In the genomic region with DNA sequence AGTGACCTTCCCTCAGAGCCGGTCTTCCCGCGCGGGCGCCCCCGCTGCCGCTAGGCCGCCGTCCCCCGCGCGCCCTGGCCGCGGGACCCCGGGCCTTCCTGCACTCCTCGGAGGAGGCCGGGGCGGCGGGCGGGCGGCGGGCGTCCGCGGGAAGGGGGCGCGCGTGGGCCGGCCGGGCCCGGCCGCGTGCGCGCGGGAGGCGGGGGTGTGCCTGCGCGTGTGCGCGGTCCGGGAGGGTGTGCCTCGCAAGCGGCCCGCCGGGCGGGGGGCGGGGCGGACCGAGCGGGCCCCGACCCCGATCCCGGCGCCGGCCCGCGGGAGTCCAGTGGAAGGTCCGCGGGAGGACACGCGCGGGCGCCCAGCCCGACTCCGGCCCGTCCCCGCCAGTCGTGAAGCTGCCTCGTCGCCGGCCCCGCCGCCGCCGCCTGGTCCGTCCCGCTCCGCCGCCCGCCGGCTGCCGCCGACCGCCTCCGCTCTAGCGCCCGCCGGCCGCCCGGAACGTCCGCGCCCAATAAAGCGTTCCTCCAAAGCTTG, we compare ENCODE assay signal across 8 cellular contexts. TPM values are rescaled to one million over a fixed set of nuclear protein-coding genes. Genes with fewer than 3 reads are reported as not detected.
DNase-seq lines count a peak whose midpoint lies in the region; ATAC-seq, FAIRE-seq and TF ChIP-seq lines count a peak whose summit lies in the region.

No MANE protein-coding gene starts in this region.

- peaks cover 39% of the 10 kb centered on the region for H4K20me1 ChIP-seq in GM23338 (replicated peaks; ENCODE audit: insufficient read depth)
- peaks cover 37% of the 10 kb centered on the region for H4K20me1 ChIP-seq in Loucy (ENCODE audit: insufficient read depth, low read length, poor library complexity, severe bottlenecking)
- H4K20me1 ChIP-seq in neural progenitor cell (ENCODE audit: low read depth): peaks cover 48% of the 10 kb centered on the region

- H3K4me1 Mint-ChIP-seq in GM23338 (peaks cover 31% of the 10 kb centered on the region), neural progenitor cell (peaks cover 44% of the 10 kb centered on the region)
- H3K4me1 Mint-ChIP-seq in activated T-cell treated with anti-CD3 and anti-CD28 coated beads, Interleukin-2, amount 50 U/mL, for 72 hours (ENCODE audit: low read depth): peaks cover 50% of the 10 kb centered on the region

- H3K4me3 Mint-ChIP-seq in GM23338: peak overlapping the region; percentile 96
- H3K4me3 Mint-ChIP-seq in activated T-cell treated with anti-CD3 and anti-CD28 coated beads, Interleukin-2, amount 50 U/mL, for 72 hours: peak overlapping the region; percentile 93 to 99
- H3K4me3 Mint-ChIP-seq in neural progenitor cell: peak overlapping the region; percentile 98

- H3K9me3 Mint-ChIP-seq in GM23338 (peaks cover 3% of the 10 kb centered on the region; the same call in 1 of the 3 replicates), neural progenitor cell (no peaks in the 10 kb centered on the region)
- H3K9me3 Mint-ChIP-seq in activated T-cell treated with anti-CD3 and anti-CD28 coated beads, Interleukin-2, amount 50 U/mL, for 72 hours: no peaks in the 10 kb centered on the region

- H3K27ac Mint-ChIP-seq in GM23338 (no peak overlapping the region; the same call in 1 of the 2 replicates), neural progenitor cell (no peak overlapping the region)
- H3K27ac Mint-ChIP-seq in activated T-cell treated with anti-CD3 and anti-CD28 coated beads, Interleukin-2, amount 50 U/mL, for 72 hours: peak overlapping the region; percentile 99

- peaks cover 9% of the 10 kb centered on the region; the same call in 2 of the 3 replicates for H3K36me3 Mint-ChIP-seq in GM23338 (ENCODE audit: low read depth)
- peaks cover 10 to 32% of the 10 kb centered on the region in 2 donors for H3K36me3 Mint-ChIP-seq in activated T-cell treated with anti-CD3 and anti-CD28 coated beads, Interleukin-2, amount 50 U/mL, for 72 hours (ENCODE audit: insufficient read depth in 2 of 2)
- peaks cover 44% of the 10 kb centered on the region for H3K36me3 Mint-ChIP-seq in neural progenitor cell

- H3K27ac ChIP-seq in GM23338 (ENCODE audit: low read depth) (no peak overlapping the region), neural progenitor cell (peak overlapping the region; percentile 94), vagina (peak overlapping the region; percentile 97)

- H3K27me3 ChIP-seq in GM23338 (ENCODE audit: insufficient read depth): peaks cover 15% of the 10 kb centered on the region; the same call in 1 of the 2 replicates
- no peaks in the 10 kb centered on the region for H3K27me3 ChIP-seq in Loucy (ENCODE audit: insufficient read depth, low read length, poor library complexity, severe bottlenecking)
- peaks cover 16% of the 10 kb centered on the region for H3K27me3 ChIP-seq in neural progenitor cell
- H3K27me3 ChIP-seq in vagina: no peaks in the 10 kb centered on the region

- H3K9me2 ChIP-seq in GM23338 (ENCODE audit: insufficient read depth) (no peaks in the 10 kb centered on the region), Loucy (replicated peaks; ENCODE audit: low read depth, low read length) (no peaks in the 10 kb centered on the region)

- H3F3A ChIP-seq in GM23338 (replicated peaks; ENCODE audit: low read depth): no peaks in the 10 kb centered on the region; the same call in 1 of the 2 replicates
- H3F3A ChIP-seq in Loucy (ENCODE audit: low read depth): peaks cover 16% of the 10 kb centered on the region; the same call in 1 of the 2 replicates
- H3F3A ChIP-seq in neural progenitor cell (ENCODE audit: low read depth): peaks cover 22% of the 10 kb centered on the region

- H3K79me2 ChIP-seq in GM23338 (replicated peaks; ENCODE audit: insufficient read depth) (peaks cover 48% of the 10 kb centered on the region), Loucy (ENCODE audit: insufficient read depth, low read length) (peaks cover 50% of the 10 kb centered on the region), neural progenitor cell (ENCODE audit: low read depth) (peaks cover 49% of the 10 kb centered on the region)

- H2AFZ ChIP-seq in GM23338 (no peak overlapping the region), Loucy (ENCODE audit: low read length) (no peak overlapping the region), neural progenitor cell (replicated peaks) (no peak overlapping the region)

- H3K9ac ChIP-seq in Loucy (ENCODE audit: low read depth, low read length, poor library complexity, severe bottlenecking) (peak overlapping the region; percentile 95), neural progenitor cell (peak overlapping the region; percentile 74)

- ATAC-seq in GM23338: peak; percentile 4; the same call in 2 of the 3 replicates
- peak; percentile 56 to 64 for ATAC-seq in activated T-cell treated with anti-CD3 and anti-CD28 coated beads, Interleukin-2, amount 50 U/mL, for 72 hours (replicated peaks in 1 of 2)

- H3K27me3 Mint-ChIP-seq in GM23338 (ENCODE audit: insufficient read depth, low read depth, poor library complexity) (peaks cover 8% of the 10 kb centered on the region), neural progenitor cell (ENCODE audit: insufficient read depth, low read depth) (no peaks in the 10 kb centered on the region)
- no peaks in the 10 kb centered on the region for H3K27me3 Mint-ChIP-seq in activated T-cell treated with anti-CD3 and anti-CD28 coated beads, Interleukin-2, amount 50 U/mL, for 72 hours (ENCODE audit: low read depth)

- intact Hi-C loops in vagina (cut with DNase I): loop anchor here (10.0 kb wide), 1 partner anchor 129 kb away; no protein-coding TSS in a partner anchor

- H3K4me2 ChIP-seq in GM23338: peak overlapping the region; percentile 96
- H3K4me2 ChIP-seq in Loucy (ENCODE audit: low read depth, low read length, poor library complexity, severe bottlenecking): peak overlapping the region; percentile 86
- H3K4me2 ChIP-seq in neural progenitor cell: peak overlapping the region; percentile 85

- TF ChIP-seq POLR2A in GM12891 (IDR thresholded peaks at IDR 0.05; ENCODE audit: low read depth, low read length): no peak
- no peak for TF ChIP-seq POLR2A in vagina (IDR thresholded peaks at IDR 0.05)

- H3K4me1 ChIP-seq in GM23338 (ENCODE audit: insufficient read depth) (peaks cover 32% of the 10 kb centered on the region), Loucy (ENCODE audit: insufficient read depth, low read length, poor library complexity, severe bottlenecking) (peaks cover 38% of the 10 kb centered on the region), neural progenitor cell (peaks cover 44% of the 10 kb centered on the region), vagina (peaks cover 37% of the 10 kb centered on the region)

- peak; percentile 36 for DNase-seq in GM12891 (ENCODE audit: insufficient read length, low spot score)
- peak; percentile 42 for DNase-seq in GM23338 (ENCODE audit: low spot score)
- DNase-seq in activated T-cell treated with anti-CD3 and anti-CD28 coated beads, Interleukin-2, amount 50 U/mL, for 72 hours: peak in 1 of 2 donors; percentile 57
- no peak for DNase-seq in fibroblast of the aortic adventitia (ENCODE audit: low read depth)
- DNase-seq in neural progenitor cell (ENCODE audit: low spot score): peak; percentile 67
- DNase-seq in vagina (ENCODE audit: extremely low spot score in 2 of 2): no peak
- no peak for DNase-seq in KG1 (lab: John Stamatoyannopoulos, UW)

- H3K4me3 ChIP-seq in GM23338 (peak overlapping the region; percentile 88), Loucy (ENCODE audit: low read length, poor library complexity, severe bottlenecking) (peak overlapping the region; percentile 98), fibroblast of the aortic adventitia (ENCODE audit: low read depth, low read length) (peak overlapping the region; percentile 80), neural progenitor cell (peak overlapping the region; percentile 96), vagina (peak overlapping the region; percentile 69 to 89)

- H3K9me3 ChIP-seq in Loucy (ENCODE audit: insufficient read depth, low read depth, low read length) (no peaks in the 10 kb centered on the region), neural progenitor cell (ENCODE audit: low read depth) (no peaks in the 10 kb centered on the region), vagina (no peaks in the 10 kb centered on the region)

- TF ChIP-seq CTCF in GM23338 (conservative IDR thresholded peaks at IDR 0.05; ENCODE audit: low read depth in 2 of 2) (no peak), Loucy (conservative IDR thresholded peaks at IDR 0.05; ENCODE audit: low read length) (no peak), fibroblast of the aortic adventitia (IDR thresholded peaks at IDR 0.05; ENCODE audit: insufficient read depth, low read length) (no peak), neural progenitor cell (IDR thresholded peaks at IDR 0.05) (no peak), vagina (IDR thresholded peaks at IDR 0.05) (no peak)

- FAIRE-seq in GM12891 (lab: Jason Lieb, UNC): peak; percentile 71

- H3K36me3 ChIP-seq in GM23338 (ENCODE audit: insufficient read depth) (no peaks in the 10 kb centered on the region; the same call in 1 of the 2 replicates), Loucy (ENCODE audit: insufficient read depth, low read length) (no peaks in the 10 kb centered on the region), neural progenitor cell (peaks cover 13% of the 10 kb centered on the region), vagina (no peaks in the 10 kb centered on the region)

TF ChIP-seq in GM12891, 5 proteins besides CTCF, POLR2A, EP300 and RAD21 (continues in another document):
- TF ChIP-seq POU2F2 (IDR thresholded peaks at IDR 0.05; ENCODE audit: low read depth, low read length) (no peak; the same call in 1 of the 2 replicates), TAF1 (IDR thresholded peaks at IDR 0.05; ENCODE audit: low read depth, low read length) (no peak)

RNA-seq across cellular contexts. Expression of gene MRPS6, which starts 0.4 kb away (rescaled TPM):
- 91.7 TPM for polyA plus RNA-seq in GM12891 (2012; ENCODE audit: low read depth, missing spikeins)
- total RNA-seq in GM23338 (2014; rRNA removed; shearing (Covaris generic)): 80.5 and 103 TPM in 2 replicates
- polyA plus RNA-seq in GM23338 (2016; fragmentation: Nextera tagmentation; extraction: Ambion mirVana): 232 and 242 TPM in 2 replicates
- 100 to 1,000 TPM; 154 to 193 TPM for total RNA-seq in activated T-cell treated with anti-CD3 and anti-CD28 coated beads, Interleukin-2, amount 50 U/mL, for 72 hours
- 19.5 and 78.1 TPM in 2 replicates for total RNA-seq in fibroblast of the aortic adventitia (ENCODE audit: low replicate concordance)
- total RNA-seq in neural progenitor cell (ENCODE audit: low replicate concordance): 67.5 and 108 TPM in 2 replicates
- total RNA-seq in vagina: 23.3 TPM

RNA-seq across cellular contexts. Expression of gene SLC5A3, which starts 0.4 kb away (rescaled TPM):
- 3.3 TPM for polyA plus RNA-seq in GM12891 (2012; ENCODE audit: low read depth, missing spikeins)
- 31.7 and 32.7 TPM in 2 replicates for total RNA-seq in GM23338 (2014; rRNA removed; shearing (Covaris generic))
- polyA plus RNA-seq in GM23338 (2016; fragmentation: Nextera tagmentation; extraction: Ambion mirVana): 5.7 and 6.2 TPM in 2 replicates
- 10 to 100 TPM; 37.6 to 39.8 TPM for total RNA-seq in activated T-cell treated with anti-CD3 and anti-CD28 coated beads, Interleukin-2, amount 50 U/mL, for 72 hours
- total RNA-seq in fibroblast of the aortic adventitia (ENCODE audit: low replicate concordance) (28.5 and 56.6 TPM in 2 replicates), neural progenitor cell (ENCODE audit: low replicate concordance) (31.8 and 44.3 TPM in 2 replicates), vagina (17.9 TPM)

Comparison
In these comparisons a context has a peak if more than half of its experiments do, and no peak if none do; other contexts are left out.
1. DNase-seq: peak in GM12891 (single experiment), GM23338 (single experiment) and neural progenitor cell (single experiment); none in fibroblast of the aortic adventitia (single experiment), vagina (0 of 2) and KG1 (single experiment).
2. Peak in every context shown above with its lines, with median percentiles within 50 percentile points of each other: H3K4me2 ChIP-seq, H3K4me3 ChIP-seq and H3K4me3 Mint-ChIP-seq.